ENCODE assay signal across 15 cellular contexts in genomic region chr3:129689036-129689435, GRCh38.
DNase-seq lines count a peak whose midpoint lies in the region; ATAC-seq, FAIRE-seq and TF ChIP-seq lines count a peak whose summit lies in the region.
"Had no signal": no experiment of that assay in that cellular context is flagged by ENCODE, and none has a peak within 500 bp of the region (broad histone marks: within the 10 kb centered on the region; RNA-seq: fewer than 3 reads in every experiment).

No MANE protein-coding gene starts in this region.

- H3K79me2 ChIP-seq in H9 (ENCODE audit: insufficient read depth, low read length) (no peaks in the 10 kb centered on the region), astrocyte (ENCODE audit: insufficient read depth, low read length) (peaks cover 5% of the 10 kb centered on the region), smooth muscle cell (ENCODE audit: low read depth) (peaks cover 61% of the 10 kb centered on the region)

- H3K56ac ChIP-seq in H9 (ENCODE audit: insufficient read length, low read depth, low read length), result no peak overlapping the region

- no peak overlapping the region for H4K91ac ChIP-seq in H9 (ENCODE audit: insufficient read length, low read depth, low read length)

- H3K23me2 ChIP-seq in H9 (ENCODE audit: insufficient read length, low read depth, low read length, poor library complexity, severe bottlenecking), result no peaks in the 10 kb centered on the region

- no peak overlapping the region for H2BK12ac ChIP-seq in H9 (ENCODE audit: insufficient read length, low read depth, low read length)

- H2BK120ac ChIP-seq in H9 (ENCODE audit: low read depth, low read length, poor library complexity, severe bottlenecking), result no peak overlapping the region

- H3K27ac Mint-ChIP-seq in H9 (peak overlapping the region; percentile 3 to 97 (median 94); a peak in 5 of 7 replicates), astrocyte (ENCODE audit: unreplicated experiment) (peak overlapping the region; percentile 91)
- H3K27ac Mint-ChIP-seq: CD14-positive monocyte had no signal

- no peak overlapping the region for H3T11ph ChIP-seq in H9 (ENCODE audit: low read length)

- H3K4me3 ChIP-seq in astrocyte (ENCODE audit: insufficient read depth, low read depth, low read length) (no peak overlapping the region), right lobe of liver (no peak overlapping the region), smooth muscle cell (no peak overlapping the region), esophagus squamous epithelium (no peak overlapping the region)

- H3K4me2 ChIP-seq in H9 (ENCODE audit: insufficient read depth, insufficient read length, low read length), result no peak overlapping the region
- peak overlapping the region; percentile 86 for H3K4me2 ChIP-seq in astrocyte (ENCODE audit: low read length)
- H3K4me2 ChIP-seq in smooth muscle cell, result peak overlapping the region; percentile 84

- H3K9me3 Mint-ChIP-seq in H9 (no peaks in the 10 kb centered on the region), astrocyte (ENCODE audit: unreplicated experiment) (peaks cover 3% of the 10 kb centered on the region)

- H2BK5ac ChIP-seq in H9 (ENCODE audit: insufficient read length, low read length), result no peak overlapping the region

- TF ChIP-seq POLR2A in right lobe of liver (IDR thresholded peaks at IDR 0.05) (no peak), GM12891 (IDR thresholded peaks at IDR 0.05; ENCODE audit: low read depth, low read length) (no peak), esophagus squamous epithelium (IDR thresholded peaks at IDR 0.05) (no peak)

- H3K36me3 ChIP-seq in astrocyte (ENCODE audit: insufficient read depth, low read length) (no peaks in the 10 kb centered on the region), right lobe of liver (no peaks in the 10 kb centered on the region), smooth muscle cell (ENCODE audit: low read depth) (no peaks in the 10 kb centered on the region), esophagus squamous epithelium (no peaks in the 10 kb centered on the region)
- H3K36me3 ChIP-seq: SJSA1 had no signal

- no peak overlapping the region for H2BK20ac ChIP-seq in H9 (ENCODE audit: low read depth, low read length, poor library complexity, severe bottlenecking)

- H3K4me1 ChIP-seq in H9 (ENCODE audit: insufficient read depth, low read length) (peaks cover 14% of the 10 kb centered on the region; the same call in 1 of the 2 replicates), astrocyte (ENCODE audit: insufficient read depth, low read length) (peaks cover 8% of the 10 kb centered on the region), right lobe of liver (peaks cover 0 to 29% (median 5%) of the 10 kb centered on the region in 4 donors), smooth muscle cell (ENCODE audit: low read depth) (peaks cover 44% of the 10 kb centered on the region), esophagus squamous epithelium (peaks cover 0 to 51% (median 10%) of the 10 kb centered on the region in 3 donors)

- no CpG with 5 or more reads among the region's 3 CpGs for WGBS in H9 (ENCODE audit: extremely low coverage, insufficient read length, low lambda C conversion rate)
- WGBS in right lobe of liver (ENCODE audit: insufficient coverage, low coverage, low lambda C conversion rate, missing lambda C conversion rate), result 67% methylated on average over 3 of the region's 3 CpGs
- 69% methylated on average over 3 of the region's 3 CpGs for WGBS in smooth muscle cell (ENCODE audit: low lambda C conversion rate)
- 67 to 82% methylated on average over 3 of the region's 3 CpGs for WGBS in esophagus squamous epithelium, 2 donors

- H3K4me3 Mint-ChIP-seq in H9, result peak overlapping the region; percentile 66 to 81; a peak in 4 of 5 replicates
- no peak overlapping the region for H3K4me3 Mint-ChIP-seq in astrocyte (ENCODE audit: unreplicated experiment)
- H3K4me3 Mint-ChIP-seq: CD14-positive monocyte had no signal

- H3K36me3 Mint-ChIP-seq in H9 (ENCODE audit: insufficient read depth in 1 of 3, low read depth in 3 of 3) (no peaks in the 10 kb centered on the region; a peak in 2 of 7 replicates), astrocyte (ENCODE audit: low read depth, unreplicated experiment) (no peaks in the 10 kb centered on the region)
- H3K36me3 Mint-ChIP-seq: CD14-positive monocyte had no signal

- DNase-seq in H9, result no peak
- DNase-seq in astrocyte (ENCODE audit: low read depth), result no peak
- DNase-seq in right lobe of liver, result no peak
- DNase-seq in smooth muscle cell (lab: John Stamatoyannopoulos, UW; ENCODE audit: unreplicated experiment), result no peak
- no peak for DNase-seq in NCI-H187 (lab: John Stamatoyannopoulos, UW)
- DNase-seq in GM12891 (ENCODE audit: insufficient read length, low spot score), result no peak
- no peak for DNase-seq in NCI-H1048 (lab: John Stamatoyannopoulos, UW)
- no peak for DNase-seq in esophagus squamous epithelium (lab: John Stamatoyannopoulos, UW)
- DNase-seq: activated naive CD4-positive, alpha-beta T cell treated with anti-CD3 and anti-CD28 coated beads, Interleukin-2, amount 50 U/mL, for 16 hours; erythroblast; stimulated activated naive CD4-positive, alpha-beta T cell treated with Interleukin-2 at 50 U/mL for 16 hours had no signal

- no peak overlapping the region for H3K18ac ChIP-seq in H9 (ENCODE audit: insufficient read length, low read depth, low read length)

- TF ChIP-seq CTCF in H9 (conservative IDR thresholded peaks at IDR 0.05) (no peak), astrocyte (IDR thresholded peaks at IDR 0.05; ENCODE audit: insufficient read depth, low read depth, low read length) (no peak), right lobe of liver (IDR thresholded peaks at IDR 0.05) (no peak), smooth muscle cell (IDR thresholded peaks at IDR 0.05; ENCODE audit: borderline replicate concordance, insufficient read depth, poor library complexity, severe bottlenecking) (no peak), esophagus squamous epithelium (IDR thresholded peaks at IDR 0.05) (no peak)

- H4K20me1 ChIP-seq in H9 (ENCODE audit: control insufficient read depth, insufficient read depth, insufficient read length) (no peaks in the 10 kb centered on the region), astrocyte (ENCODE audit: insufficient read depth, low read length) (peaks cover 15% of the 10 kb centered on the region), smooth muscle cell (ENCODE audit: low read depth) (peaks cover 73% of the 10 kb centered on the region)

- intact Hi-C loops in right lobe of liver (cut with DNase I), result no loop called here
- intact Hi-C loops in esophagus squamous epithelium (cut with DNase I), result no loop called here

- ATAC-seq in right lobe of liver, result no peak
- ATAC-seq: HCT116 had no signal

- H4K5ac ChIP-seq in H9 (ENCODE audit: insufficient read length, low read depth, low read length), result no peak overlapping the region

- H3K4me1 Mint-ChIP-seq in H9 (peaks cover 70% of the 10 kb centered on the region in 2 experiments), astrocyte (ENCODE audit: low read depth, unreplicated experiment) (peaks cover 30% of the 10 kb centered on the region)

- no peak overlapping the region for H2AFZ ChIP-seq in H9 (ENCODE audit: low read length)
- H2AFZ ChIP-seq in astrocyte (ENCODE audit: low read depth, low read length), result no peak overlapping the region
- no peak overlapping the region for H2AFZ ChIP-seq in smooth muscle cell (ENCODE audit: low read depth)

- H2AK5ac ChIP-seq in H9 (ENCODE audit: insufficient read length, low read length), result no peak overlapping the region

- H4K8ac ChIP-seq in H9 (replicated peaks; ENCODE audit: insufficient read length, low read depth, low read length), result no peak overlapping the region

- no peak overlapping the region for H3K23ac ChIP-seq in H9 (ENCODE audit: insufficient read length, low read depth, low read length)

- no peak overlapping the region for H3K4ac ChIP-seq in H9 (ENCODE audit: low read depth, low read length)

- H3K14ac ChIP-seq in H9 (ENCODE audit: insufficient read depth, low read length), result no peak overlapping the region

- H3F3A ChIP-seq in smooth muscle cell (ENCODE audit: low read depth), result no peaks in the 10 kb centered on the region

- no peak overlapping the region for H3K9ac ChIP-seq in H9 (ENCODE audit: extremely low read depth, insufficient read length, low read length)
- H3K9ac ChIP-seq in astrocyte (ENCODE audit: low read length), result no peak overlapping the region
- H3K9ac ChIP-seq in smooth muscle cell (ENCODE audit: low read depth), result no peak overlapping the region

- H3K27me3 ChIP-seq in H9 (ENCODE audit: insufficient read depth, low read length), result no peaks in the 10 kb centered on the region
- H3K27me3 ChIP-seq in astrocyte (ENCODE audit: insufficient read depth, low read length), result no peaks in the 10 kb centered on the region
- no peaks in the 10 kb centered on the region for H3K27me3 ChIP-seq in right lobe of liver
- H3K27me3 ChIP-seq in smooth muscle cell (ENCODE audit: low read depth), result no peaks in the 10 kb centered on the region
- no peaks in the 10 kb centered on the region for H3K27me3 ChIP-seq in esophagus squamous epithelium
- H3K27me3 ChIP-seq: SJSA1 had no signal

- H3K27me3 Mint-ChIP-seq in H9 (ENCODE audit: low read depth) (no peaks in the 10 kb centered on the region), astrocyte (ENCODE audit: low read depth, unreplicated experiment) (no peaks in the 10 kb centered on the region)

- H3K9me3 ChIP-seq in H9 (ENCODE audit: control insufficient read depth, low read depth, low read length), result no peaks in the 10 kb centered on the region
- H3K9me3 ChIP-seq in astrocyte (ENCODE audit: insufficient read depth, low read depth, low read length), result no peaks in the 10 kb centered on the region
- no peaks in the 10 kb centered on the region for H3K9me3 ChIP-seq in right lobe of liver
- H3K9me3 ChIP-seq in smooth muscle cell (replicated peaks; ENCODE audit: low read depth), result no peaks in the 10 kb centered on the region
- no peaks in the 10 kb centered on the region for H3K9me3 ChIP-seq in esophagus squamous epithelium
- H3K9me3 ChIP-seq: SJSA1 had no signal

- no peak overlapping the region for H2BK15ac ChIP-seq in H9 (ENCODE audit: low read depth, low read length)

- H3K27ac ChIP-seq in H9 (ENCODE audit: insufficient read length, low read depth, low read length), result no peak overlapping the region
- no peak overlapping the region for H3K27ac ChIP-seq in astrocyte (ENCODE audit: low read depth, low read length)
- H3K27ac ChIP-seq in right lobe of liver, result peak overlapping the region in 2 of 3 donors; percentile 61 to 75
- peak overlapping the region; percentile 48 for H3K27ac ChIP-seq in smooth muscle cell (ENCODE audit: low read depth)
- peak overlapping the region in 2 of 4 donors; percentile 55 to 75 for H3K27ac ChIP-seq in esophagus squamous epithelium
- H3K27ac ChIP-seq: SJSA1 had no signal

- FAIRE-seq in astrocyte (lab: Jason Lieb, UNC) (no peak), GM12891 (lab: Jason Lieb, UNC) (no peak)
- FAIRE-seq: G401.6 had no signal

- no peaks in the 10 kb centered on the region for H3K79me1 ChIP-seq in H9 (ENCODE audit: insufficient read depth, low read depth, low read length, poor library complexity, severe bottlenecking)

TF ChIP-seq in GM12891, 5 proteins besides CTCF, POLR2A, EP300 and RAD21 (continues in another document):
- TF ChIP-seq TAF1 (IDR thresholded peaks at IDR 0.05; ENCODE audit: low read depth, low read length) (no peak), PAX5 (IDR thresholded peaks at IDR 0.05; ENCODE audit: insufficient read depth, low read length, severe bottlenecking) (no peak), POLR2AphosphoS5 (IDR thresholded peaks at IDR 0.05; ENCODE audit: low read depth, low read length) (no peak), SPI1 (IDR thresholded peaks at IDR 0.05; ENCODE audit: low read depth, low read length) (no peak)

Comparison
In these comparisons a context has a peak if more than half of its experiments do, and no peak if none do; other contexts are left out.
1. H3K27ac ChIP-seq: peak in right lobe of liver (2 of 3) and smooth muscle cell (single experiment); none in H9 (single experiment) and astrocyte (single experiment).